14 cellular contexts compared by ENCODE assay signal in the genomic region with DNA sequence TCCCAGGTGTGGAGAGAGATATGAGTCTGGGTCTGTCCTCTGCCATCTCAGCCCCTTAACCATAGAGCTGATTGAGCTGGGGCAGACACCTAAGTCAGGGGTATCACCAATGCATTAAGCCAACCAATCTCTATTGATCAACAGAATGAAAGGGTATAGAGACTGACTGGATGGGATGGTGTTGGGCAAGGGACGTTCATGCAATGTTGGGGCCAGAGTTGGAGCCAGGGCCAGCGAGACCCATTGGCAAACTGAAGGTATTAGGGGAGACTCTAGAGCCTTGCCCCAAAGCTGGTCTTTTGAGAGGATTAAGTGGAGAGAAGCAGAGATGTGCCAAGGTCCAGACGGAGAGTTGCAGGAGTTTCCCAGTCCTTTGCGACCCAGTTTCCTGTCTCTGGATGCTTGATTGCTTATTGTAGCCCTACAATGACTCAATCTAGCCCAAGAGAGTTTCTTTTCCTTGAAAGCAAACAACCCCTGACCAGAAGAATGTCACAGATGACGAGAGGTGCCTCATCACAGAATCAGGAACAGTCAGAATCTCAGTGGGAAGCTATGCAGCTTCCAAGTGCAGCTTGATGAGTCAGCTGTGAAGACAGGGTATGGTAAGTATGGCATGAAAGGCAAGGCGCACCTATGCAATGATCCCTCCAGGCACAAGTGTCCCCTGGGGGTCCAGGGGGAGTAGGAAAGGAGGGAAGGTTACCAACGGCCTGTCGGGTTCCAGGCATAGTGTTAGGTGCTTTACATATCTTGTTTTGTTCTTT.
DNase-seq lines count a peak whose midpoint lies in the region; ATAC-seq and TF ChIP-seq lines count a peak whose summit lies in the region.
"Had no signal": no experiment of that assay in that cellular context is flagged by ENCODE, and none has a peak within 500 bp of the region (broad histone marks: within the 10 kb centered on the region; RNA-seq: fewer than 3 reads in every experiment).

No MANE protein-coding gene starts in this region.

- H2AFZ ChIP-seq in H9 (ENCODE audit: low read length), result no peak overlapping the region
- H2AFZ ChIP-seq: neural progenitor cell had no signal

- H2BK5ac ChIP-seq in H9 (ENCODE audit: insufficient read length, low read length), result no peak overlapping the region

- DNase-seq in activated CD4-positive, alpha-beta T cell treated with anti-CD3 and anti-CD28 coated beads for 36 hours, result no peak
- no peak for DNase-seq in activated CD4-positive, alpha-beta T cell treated with anti-CD3 and anti-CD28 coated beads, Interleukin-2, amount 10 ng/mL, durations not matched to agents 24 days and 14 days
- peak; percentile 76 for DNase-seq in RKO (ENCODE audit: low spot score)
- peak; percentile 3 for DNase-seq in fibroblast of pulmonary artery (ENCODE audit: low read depth)
- DNase-seq in BE2C, result no peak
- no peak for DNase-seq in H9
- DNase-seq in foreskin fibroblast, result no peak
- DNase-seq in NCI-H510A treated with DMSO at 0.1 percent for 48 hours (lab: John Stamatoyannopoulos, UW), result no peak
- DNase-seq: activated CD4-positive, alpha-beta T cell treated with anti-CD3 and anti-CD28 coated beads for 1 hour; activated T-cell treated with anti-CD3 and anti-CD28 coated beads, Interleukin-2, amount 50 U/mL, for 48 hours; effector CD4-positive, alpha-beta T cell; NCI-H1930; stimulated activated CD4-positive, alpha-beta T cell treated with anti-CD3 and anti-CD28 coated beads, Interleukin-12 subunit alpha, Interleukin-12 subunit beta, amount 100 ng/mL, for 4 hours had no signal

- no peaks in the 10 kb centered on the region for H3K4me1 Mint-ChIP-seq in activated CD4-positive, alpha-beta T cell treated with anti-CD3 and anti-CD28 coated beads for 36 hours
- H3K4me1 Mint-ChIP-seq in activated CD4-positive, alpha-beta T cell treated with anti-CD3 and anti-CD28 coated beads, Interleukin-2, amount 10 ng/mL, durations not matched to agents 24 days and 14 days, result no peaks in the 10 kb centered on the region
- peaks cover 7 to 19% of the 10 kb centered on the region in 2 experiments for H3K4me1 Mint-ChIP-seq in H9

- H3K4ac ChIP-seq in H9 (ENCODE audit: low read depth, low read length), result no peak overlapping the region

- H3K36me3 ChIP-seq in BE2C, result no peaks in the 10 kb centered on the region
- H3K36me3 ChIP-seq: neural progenitor cell had no signal

- intact Hi-C loops in activated CD4-positive, alpha-beta T cell treated with anti-CD3 and anti-CD28 coated beads for 36 hours (cut with DNase I, micrococcal nuclease), result no loop called here
- intact Hi-C loops in activated CD4-positive, alpha-beta T cell treated with anti-CD3 and anti-CD28 coated beads, Interleukin-2, amount 10 ng/mL, durations not matched to agents 24 days and 14 days (cut with micrococcal nuclease), result no loop called here

- no peak overlapping the region for H2AK5ac ChIP-seq in H9 (ENCODE audit: insufficient read length, low read length)

- no peak overlapping the region for H2BK120ac ChIP-seq in H9 (ENCODE audit: low read depth, low read length, poor library complexity, severe bottlenecking)

- no peak overlapping the region for H4K8ac ChIP-seq in H9 (replicated peaks; ENCODE audit: insufficient read length, low read depth, low read length)

- no peak for TF ChIP-seq CTCF in fibroblast of pulmonary artery (IDR thresholded peaks at IDR 0.05; ENCODE audit: low read length, missing control alignments)
- no peak for TF ChIP-seq CTCF in BE2C (IDR thresholded peaks at IDR 0.05; ENCODE audit: low read depth, low read length)
- no peak for TF ChIP-seq CTCF in H9 (conservative IDR thresholded peaks at IDR 0.05)
- TF ChIP-seq CTCF in foreskin fibroblast (IDR thresholded peaks at IDR 0.05; ENCODE audit: low read depth, low read length), result no peak

- H4K20me1 ChIP-seq in H9 (ENCODE audit: control insufficient read depth, insufficient read depth, insufficient read length), result no peaks in the 10 kb centered on the region

- H3K18ac ChIP-seq in H9 (ENCODE audit: insufficient read length, low read depth, low read length), result no peak overlapping the region

- no peak overlapping the region for H3K27ac Mint-ChIP-seq in activated CD4-positive, alpha-beta T cell treated with anti-CD3 and anti-CD28 coated beads for 36 hours
- H3K27ac Mint-ChIP-seq in activated CD4-positive, alpha-beta T cell treated with anti-CD3 and anti-CD28 coated beads, Interleukin-2, amount 10 ng/mL, durations not matched to agents 24 days and 14 days, result no peak overlapping the region
- peak overlapping the region in 1 of 3 experiments; percentile 79; a peak in 2 of 7 replicates for H3K27ac Mint-ChIP-seq in H9

- no peak overlapping the region for H4K91ac ChIP-seq in H9 (ENCODE audit: insufficient read length, low read depth, low read length)

- no peak overlapping the region for H3T11ph ChIP-seq in H9 (ENCODE audit: low read length)

- H3K4me1 ChIP-seq in BE2C (peaks cover 5% of the 10 kb centered on the region), H9 (ENCODE audit: insufficient read depth, low read length) (no peaks in the 10 kb centered on the region)
- H3K4me1 ChIP-seq: neural progenitor cell had no signal

- H3K36me3 Mint-ChIP-seq in activated CD4-positive, alpha-beta T cell treated with anti-CD3 and anti-CD28 coated beads for 36 hours (ENCODE audit: low read depth), result no peaks in the 10 kb centered on the region
- no peaks in the 10 kb centered on the region for H3K36me3 Mint-ChIP-seq in activated CD4-positive, alpha-beta T cell treated with anti-CD3 and anti-CD28 coated beads, Interleukin-2, amount 10 ng/mL, durations not matched to agents 24 days and 14 days (ENCODE audit: low read depth)
- no peaks in the 10 kb centered on the region for H3K36me3 Mint-ChIP-seq in H9 (ENCODE audit: insufficient read depth in 1 of 3, low read depth in 3 of 3)
- H3K36me3 Mint-ChIP-seq: neural progenitor cell had no signal

- ATAC-seq in activated CD4-positive, alpha-beta T cell treated with anti-CD3 and anti-CD28 coated beads for 36 hours, result peak; percentile 36

- H2BK12ac ChIP-seq in H9 (ENCODE audit: insufficient read length, low read depth, low read length), result no peak overlapping the region

- H3K4me3 ChIP-seq in fibroblast of pulmonary artery (replicated peaks; ENCODE audit: low read depth, low read length) (no peak overlapping the region), BE2C (ENCODE audit: low read depth, low read length) (no peak overlapping the region), foreskin fibroblast (ENCODE audit: low read depth in 1 of 2, low read length in 2 of 2) (no peak overlapping the region)
- H3K4me3 ChIP-seq: neural progenitor cell had no signal

- WGBS in H9 (ENCODE audit: extremely low coverage, insufficient read length, low lambda C conversion rate), result no CpG with 5 or more reads among the region's 8 CpGs

- no peak overlapping the region for H3K56ac ChIP-seq in H9 (ENCODE audit: insufficient read length, low read depth, low read length)

- no peaks in the 10 kb centered on the region for H3K79me1 ChIP-seq in H9 (ENCODE audit: insufficient read depth, low read depth, low read length, poor library complexity, severe bottlenecking)

- no peak overlapping the region for H3K4me3 Mint-ChIP-seq in activated CD4-positive, alpha-beta T cell treated with anti-CD3 and anti-CD28 coated beads for 36 hours
- no peak overlapping the region for H3K4me3 Mint-ChIP-seq in activated CD4-positive, alpha-beta T cell treated with anti-CD3 and anti-CD28 coated beads, Interleukin-2, amount 10 ng/mL, durations not matched to agents 24 days and 14 days
- no peak overlapping the region for H3K4me3 Mint-ChIP-seq in H9
- H3K4me3 Mint-ChIP-seq: neural progenitor cell had no signal

- H3K9me3 Mint-ChIP-seq in activated CD4-positive, alpha-beta T cell treated with anti-CD3 and anti-CD28 coated beads for 36 hours (ENCODE audit: low read depth), result no peaks in the 10 kb centered on the region
- no peaks in the 10 kb centered on the region for H3K9me3 Mint-ChIP-seq in activated CD4-positive, alpha-beta T cell treated with anti-CD3 and anti-CD28 coated beads, Interleukin-2, amount 10 ng/mL, durations not matched to agents 24 days and 14 days
- H3K9me3 Mint-ChIP-seq in H9, result no peaks in the 10 kb centered on the region
- H3K9me3 Mint-ChIP-seq: neural progenitor cell had no signal

- no peaks in the 10 kb centered on the region for H3K79me2 ChIP-seq in H9 (ENCODE audit: insufficient read depth, low read length)

- H3K27me3 Mint-ChIP-seq in activated CD4-positive, alpha-beta T cell treated with anti-CD3 and anti-CD28 coated beads for 36 hours, result no peaks in the 10 kb centered on the region
- peaks cover 2% of the 10 kb centered on the region for H3K27me3 Mint-ChIP-seq in activated CD4-positive, alpha-beta T cell treated with anti-CD3 and anti-CD28 coated beads, Interleukin-2, amount 10 ng/mL, durations not matched to agents 24 days and 14 days
- H3K27me3 Mint-ChIP-seq in H9 (ENCODE audit: low read depth), result no peaks in the 10 kb centered on the region; the same call in 1 of the 2 replicates

- H3K14ac ChIP-seq in H9 (ENCODE audit: insufficient read depth, low read length), result no peak overlapping the region

- no peaks in the 10 kb centered on the region for H3K23me2 ChIP-seq in H9 (ENCODE audit: insufficient read length, low read depth, low read length, poor library complexity, severe bottlenecking)

- no peak overlapping the region for H2BK15ac ChIP-seq in H9 (ENCODE audit: low read depth, low read length)

- no peak overlapping the region for H3K4me2 ChIP-seq in H9 (ENCODE audit: insufficient read depth, insufficient read length, low read length)
- H3K4me2 ChIP-seq: neural progenitor cell had no signal

- H3K27ac ChIP-seq in H9 (ENCODE audit: insufficient read length, low read depth, low read length), result no peak overlapping the region
- H3K27ac ChIP-seq: neural progenitor cell had no signal

- POLR2A ChIA-PET in activated CD4-positive, alpha-beta T cell treated with anti-CD3 and anti-CD28 coated beads for 36 hours (lab: Charles Lee), result no interaction called here

- CTCF ChIA-PET in activated CD4-positive, alpha-beta T cell treated with anti-CD3 and anti-CD28 coated beads for 36 hours (lab: Charles Lee), result interaction anchor here (0.8 kb wide), 1 partner anchor 21 kb away, joined by 3 read pairs; no protein-coding TSS in a partner anchor

- no peak overlapping the region for H2BK20ac ChIP-seq in H9 (ENCODE audit: low read depth, low read length, poor library complexity, severe bottlenecking)

- H3K23ac ChIP-seq in H9 (ENCODE audit: insufficient read length, low read depth, low read length), result no peak overlapping the region

- H3K9me3 ChIP-seq in BE2C, result no peaks in the 10 kb centered on the region
- H3K9me3 ChIP-seq in H9 (ENCODE audit: control insufficient read depth, low read depth, low read length), result no peaks in the 10 kb centered on the region

- no peak overlapping the region for H3K9ac ChIP-seq in H9 (ENCODE audit: extremely low read depth, insufficient read length, low read length)
- H3K9ac ChIP-seq: neural progenitor cell had no signal

- no peak overlapping the region for H4K5ac ChIP-seq in H9 (ENCODE audit: insufficient read length, low read depth, low read length)

- H3K27me3 ChIP-seq in BE2C (no peaks in the 10 kb centered on the region), H9 (ENCODE audit: insufficient read depth, low read length) (no peaks in the 10 kb centered on the region)
- H3K27me3 ChIP-seq: neural progenitor cell had no signal

Comparison
In these comparisons a context has a peak if more than half of its experiments do, and no peak if none do; other contexts are left out.
1. DNase-seq: peak in RKO (single experiment) and fibroblast of pulmonary artery (single experiment); none in activated CD4-positive, alpha-beta T cell treated with anti-CD3 and anti-CD28 coated beads for 36 hours (single experiment), activated CD4-positive, alpha-beta T cell treated with anti-CD3 and anti-CD28 coated beads, Interleukin-2, amount 10 ng/mL, durations not matched to agents 24 days and 14 days (single experiment), BE2C (single experiment), H9 (single experiment), foreskin fibroblast (0 of 2) and NCI-H510A treated with DMSO at 0.1 percent for 48 hours (single experiment).